1 cellular context compared by ENCODE assay signal in the genomic region with DNA sequence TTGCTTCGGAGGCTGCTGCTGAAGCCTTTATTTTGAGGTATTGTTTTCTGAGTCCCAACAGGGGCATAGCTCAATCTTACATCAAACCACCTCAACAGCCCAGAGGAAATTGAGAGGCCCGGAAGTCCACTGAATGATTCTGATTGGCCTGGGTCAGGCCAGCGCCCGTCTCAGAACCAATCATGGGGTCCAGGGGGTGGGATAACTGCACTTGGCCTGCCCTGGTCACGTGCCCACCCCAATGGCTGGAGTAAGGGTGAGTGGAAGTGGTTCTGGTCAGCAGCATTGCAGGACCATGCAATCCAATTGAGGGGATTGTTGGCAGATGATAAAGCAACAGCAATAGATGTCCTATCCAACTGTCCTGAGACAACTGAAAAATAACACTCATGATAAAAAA.
TF ChIP-seq lines count a peak whose summit lies in the region.

No MANE protein-coding gene starts in this region.

TF ChIP-seq in GM12878, 131 proteins besides CTCF, POLR2A, EP300 and RAD21 (continued from another document):
- TF ChIP-seq ZBTB33 (IDR thresholded peaks at IDR 0.05): no peak
- TF ChIP-seq SMARCA5 (IDR thresholded peaks at IDR 0.05): no peak
- TF ChIP-seq CHD2 (IDR thresholded peaks at IDR 0.05; ENCODE audit: borderline replicate concordance, low read depth, low read length): no peak
- TF ChIP-seq ZSCAN29 (IDR thresholded peaks at IDR 0.05): no peak
